In the genomic region with DNA sequence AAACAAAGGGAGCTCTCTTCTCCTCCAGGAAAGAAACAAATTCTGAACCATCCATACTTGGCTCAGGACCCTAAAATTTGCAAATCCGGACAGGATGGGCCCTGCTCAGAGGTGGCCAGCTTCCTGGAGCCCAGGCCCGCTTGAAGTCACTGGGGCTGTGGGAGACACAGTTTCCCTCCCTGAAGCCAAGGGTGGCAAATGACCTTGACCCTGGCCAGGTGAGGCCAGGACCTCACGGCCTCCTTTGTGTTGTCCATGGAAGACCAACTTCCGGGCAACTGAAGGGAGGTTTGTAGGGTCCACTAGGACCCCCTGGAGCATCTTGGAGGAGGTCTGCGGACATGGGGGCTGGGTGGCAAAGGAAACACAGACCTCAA, we compare ENCODE assay signal across 10 cellular contexts. TPM values are rescaled to one million over a fixed set of nuclear protein-coding genes. Genes with fewer than 3 reads are reported as not detected.
DNase-seq lines count a peak whose midpoint lies in the region; ATAC-seq and TF ChIP-seq lines count a peak whose summit lies in the region.
"Had no signal": no experiment of that assay in that cellular context is flagged by ENCODE, and none has a peak within 500 bp of the region (broad histone marks: within the 10 kb centered on the region; RNA-seq: fewer than 3 reads in every experiment).

No MANE protein-coding gene starts in this region.

- no peaks in the 10 kb centered on the region for H3K79me2 ChIP-seq in smooth muscle cell (ENCODE audit: low read depth)

- H4K20me1 ChIP-seq in smooth muscle cell (ENCODE audit: low read depth) = no peaks in the 10 kb centered on the region

- H3K27me3 Mint-ChIP-seq in T-cell (no peaks in the 10 kb centered on the region), type B pancreatic cell (no peaks in the 10 kb centered on the region)
- no peaks in the 10 kb centered on the region for H3K27me3 Mint-ChIP-seq in effector memory CD8-positive, alpha-beta T cell

- TF ChIP-seq CTCF in GM13976 (IDR thresholded peaks at IDR 0.05; ENCODE audit: borderline replicate concordance, control extremely low read depth, extremely low read depth, insufficient read depth, missing control alignments) (no peak), smooth muscle cell (IDR thresholded peaks at IDR 0.05; ENCODE audit: borderline replicate concordance, insufficient read depth, poor library complexity, severe bottlenecking) (no peak), type B pancreatic cell (conservative IDR thresholded peaks at IDR 0.05) (no peak)

- ATAC-seq in T-cell (replicated peaks in 1 of 4) = no peak
- no peak for ATAC-seq in effector memory CD8-positive, alpha-beta T cell (replicated peaks)

- peak overlapping the region; percentile 92 for H3K27ac ChIP-seq in smooth muscle cell (ENCODE audit: low read depth)

- H3K9me3 Mint-ChIP-seq in T-cell (no peaks in the 10 kb centered on the region), type B pancreatic cell (no peaks in the 10 kb centered on the region)
- no peaks in the 10 kb centered on the region for H3K9me3 Mint-ChIP-seq in effector memory CD8-positive, alpha-beta T cell

- peaks cover 14% of the 10 kb centered on the region for H3K4me1 ChIP-seq in smooth muscle cell (ENCODE audit: low read depth)

- no peaks in the 10 kb centered on the region for H3K36me3 Mint-ChIP-seq in T-cell
- H3K36me3 Mint-ChIP-seq in effector memory CD8-positive, alpha-beta T cell (ENCODE audit: insufficient read depth) = peaks cover 10% of the 10 kb centered on the region
- no peaks in the 10 kb centered on the region for H3K36me3 Mint-ChIP-seq in type B pancreatic cell

- H3K27ac Mint-ChIP-seq in T-cell (peak overlapping the region; percentile 81 to 85), type B pancreatic cell (no peak overlapping the region)
- peak overlapping the region; percentile 86 to 89 for H3K27ac Mint-ChIP-seq in effector memory CD8-positive, alpha-beta T cell

- H3K9ac ChIP-seq in smooth muscle cell (ENCODE audit: low read depth) = no peak overlapping the region

- H3K4me3 Mint-ChIP-seq in T-cell (peak overlapping the region in 2 of 3 donors; percentile 41 to 71), type B pancreatic cell (no peak overlapping the region)
- H3K4me3 Mint-ChIP-seq in effector memory CD8-positive, alpha-beta T cell = peak overlapping the region; percentile 73 to 79

- in situ Hi-C loops in GM13976 (cut with MboI; ENCODE audit: low sequenced_read_pairs, unreplicated experiment) = loop anchor here (5.0 kb wide), 1 partner anchor 190 kb away; a partner anchor contains a TSS

- peak; percentile 32 for DNase-seq in GM13976 (ENCODE audit: low spot score)
- DNase-seq in T-cell = no peak
- DNase-seq in effector memory CD8-positive, alpha-beta T cell = no peak
- no peak for DNase-seq in smooth muscle cell (lab: John Stamatoyannopoulos, UW; ENCODE audit: unreplicated experiment)
- no peak for DNase-seq in SHP77 (lab: John Stamatoyannopoulos, UW)
- no peak for DNase-seq in HCEC 1CT
- no peak for DNase-seq in type B pancreatic cell (ENCODE audit: extremely low spot score, unreplicated experiment)
- DNase-seq: Caco-2, occipital lobe had no signal

- no peak overlapping the region for H3K4me3 ChIP-seq in smooth muscle cell

- H3K9me3 ChIP-seq in smooth muscle cell (replicated peaks; ENCODE audit: low read depth) = no peaks in the 10 kb centered on the region
- H3K9me3 ChIP-seq: Caco-2 had no signal

- H3K4me2 ChIP-seq in smooth muscle cell = no peak overlapping the region

- POLR2A ChIA-PET in T-cell (lab: Charles Lee) = interaction anchor here in 1 of 2 donors (0.6 kb wide), 1 partner anchor 501 kb away, joined by 4 read pairs; no protein-coding TSS in a partner anchor

- no peaks in the 10 kb centered on the region for H3K27me3 ChIP-seq in smooth muscle cell (ENCODE audit: low read depth)

- WGBS in smooth muscle cell (ENCODE audit: low lambda C conversion rate) = 96% methylated on average over 5 of the region's 5 CpGs

- H3K36me3 ChIP-seq in smooth muscle cell (ENCODE audit: low read depth) = no peaks in the 10 kb centered on the region

- H2AFZ ChIP-seq in smooth muscle cell (ENCODE audit: low read depth) = no peak overlapping the region

- H3K4me1 Mint-ChIP-seq in T-cell (peaks cover 37 to 49% (median 45%) of the 10 kb centered on the region in 3 donors), type B pancreatic cell (ENCODE audit: unreplicated experiment) (peaks cover 14% of the 10 kb centered on the region)
- peaks cover 41 to 60% of the 10 kb centered on the region in 2 donors for H3K4me1 Mint-ChIP-seq in effector memory CD8-positive, alpha-beta T cell (ENCODE audit: low read depth in 2 of 2)

- H3F3A ChIP-seq in smooth muscle cell (ENCODE audit: low read depth) = no peaks in the 10 kb centered on the region

- CTCF ChIA-PET in T-cell (lab: Charles Lee) = interaction anchor here (0.6 to 1.0 kb wide), 7 partner anchors 21 to 421 kb away, joined by 3 to 5 read pairs (median 3); a partner anchor contains a TSS

RNA-seq across cellular contexts. Expression of a gene that starts 5.5 kb away (rescaled TPM):
- total RNA-seq in T-cell (1 to 10 TPM in 3 of 5 donors, under 1 TPM in 1, not detected in 1; 0.85 to 2.3 (median 1.5) TPM), smooth muscle cell (not detected in 2 replicates), type B pancreatic cell (ENCODE audit: low replicate concordance) (0.69 and 2.8 TPM in 2 replicates)
- 2.7 and 2.8 TPM in 2 replicates for polyA plus RNA-seq in smooth muscle cell
- total RNA-seq: Caco-2, fibroblast of villous mesenchyme had no signal

RNA-seq across cellular contexts. Expression of a gene that starts 23.5 kb away (rescaled TPM):
- total RNA-seq in T-cell (1 to 10 TPM; 1.3 to 3.6 (median 1.7) TPM), smooth muscle cell (0.72 and 1.2 TPM in 2 replicates), type B pancreatic cell (ENCODE audit: low replicate concordance) (3.5 and 9.2 TPM in 2 replicates)
- polyA plus RNA-seq in smooth muscle cell = 2.2 and 3.3 TPM in 2 replicates

RNA-seq across cellular contexts. Expression of a gene that starts 23.6 kb away (rescaled TPM):
- total RNA-seq in T-cell (10 to 100 TPM; 25.9 to 41.3 (median 37.4) TPM), smooth muscle cell (8.0 and 9.5 TPM in 2 replicates), type B pancreatic cell (ENCODE audit: low replicate concordance) (35.4 and 42.3 TPM in 2 replicates)
- 26.3 and 28.0 TPM in 2 replicates for polyA plus RNA-seq in smooth muscle cell

RNA-seq across cellular contexts. Expression of a gene that starts 55.8 kb away (rescaled TPM):
- total RNA-seq in T-cell (under 1 TPM in 1 of 5 donors, not detected in 4; 0.09 TPM), smooth muscle cell (5.2 and 8.9 TPM in 2 replicates), type B pancreatic cell (ENCODE audit: low replicate concordance) (0.48 and 0.75 TPM in 2 replicates)
- 34.3 and 53.9 TPM in 2 replicates for polyA plus RNA-seq in smooth muscle cell
- total RNA-seq: Caco-2, occipital lobe had no signal
